ENCODE assay signal across 8 cellular contexts in genomic region chr10:93687737-93688136, GRCh38.
"Had no signal": no experiment of that assay in that cellular context is flagged by ENCODE, and none has a peak within 500 bp of the region (broad histone marks: within the 10 kb centered on the region; RNA-seq: fewer than 3 reads in every experiment).

No MANE protein-coding gene starts in this region.

- H2AFZ ChIP-seq: GM23338 had no signal

- DNase-seq: H9, HCEC 1CT, HFFc6, KBM-7 had no signal

- H3K9ac ChIP-seq: KMS-11 had no signal

- H3K4me2 ChIP-seq: GM23338, KMS-11 had no signal

- H3K27ac ChIP-seq: KMS-11 had no signal

- H3K4me3 ChIP-seq: GM23338 had no signal

- ATAC-seq: GM23338 had no signal

- FAIRE-seq: H1, HTR-8/SVneo had no signal
